In the genomic region with DNA sequence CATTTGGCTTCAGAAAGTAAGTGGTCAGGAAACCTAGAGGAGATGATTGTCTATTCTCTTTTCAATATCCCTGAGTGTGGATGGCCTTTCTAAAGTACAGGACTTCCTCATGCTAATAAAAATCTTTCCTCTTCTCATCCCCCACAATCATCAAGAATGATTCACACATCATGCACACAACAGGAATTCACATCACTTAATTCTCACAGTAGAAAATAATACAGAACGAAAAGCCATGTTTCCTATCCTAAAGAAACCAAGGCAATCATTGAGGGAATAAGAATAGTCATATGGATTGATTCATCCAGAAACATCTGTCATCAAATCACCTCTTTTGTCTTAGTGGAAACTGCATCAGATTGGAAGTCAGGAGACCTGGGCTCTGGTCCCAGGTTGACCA, we compare ENCODE assay signal across 18 cellular contexts.
DNase-seq lines count a peak whose midpoint lies in the region; ATAC-seq, FAIRE-seq and TF ChIP-seq lines count a peak whose summit lies in the region.
"Had no signal": no experiment of that assay in that cellular context is flagged by ENCODE, and none has a peak within 500 bp of the region (broad histone marks: within the 10 kb centered on the region; RNA-seq: fewer than 3 reads in every experiment).

No MANE protein-coding gene starts in this region.

- FAIRE-seq in endothelial cell of umbilical vein (lab: Jason Lieb, UNC) = no peak
- FAIRE-seq: GM18507 had no signal

- H3K36me3 ChIP-seq in Loucy (ENCODE audit: insufficient read depth, low read length) = no peaks in the 10 kb centered on the region
- no peaks in the 10 kb centered on the region for H3K36me3 ChIP-seq in endothelial cell of umbilical vein (ENCODE audit: control insufficient read depth in 2 of 2, extremely low read depth in 1 of 2, insufficient read depth in 2 of 2, low read length in 2 of 2)
- H3K36me3 ChIP-seq: BLaER1 had no signal

- no peak for TF ChIP-seq POLR2A in endothelial cell of umbilical vein (IDR thresholded peaks at IDR 0.05; ENCODE audit: low read depth, low read length)

- CTCF ChIA-PET in endothelial cell of umbilical vein (lab: Charles Lee) = no interaction called here

- no peak overlapping the region for H3K4me2 ChIP-seq in Loucy (ENCODE audit: low read depth, low read length, poor library complexity, severe bottlenecking)
- H3K4me2 ChIP-seq in endothelial cell of umbilical vein (ENCODE audit: insufficient read depth, low read length) = no peak overlapping the region
- H3K4me2 ChIP-seq: BLaER1, KMS-11 had no signal

- H3K79me2 ChIP-seq in Loucy (ENCODE audit: insufficient read depth, low read length) (no peaks in the 10 kb centered on the region), endothelial cell of umbilical vein (ENCODE audit: control insufficient read depth, insufficient read depth, low read length) (no peaks in the 10 kb centered on the region)

- H3K9ac ChIP-seq in Loucy (ENCODE audit: low read depth, low read length, poor library complexity, severe bottlenecking) (no peak overlapping the region), endothelial cell of umbilical vein (replicated peaks; ENCODE audit: extremely low read depth, insufficient read depth, low read length) (no peak overlapping the region)
- H3K9ac ChIP-seq: BLaER1, KMS-11 had no signal

- H3F3A ChIP-seq in Loucy (ENCODE audit: low read depth) = no peaks in the 10 kb centered on the region

- H3K4me1 ChIP-seq in Loucy (ENCODE audit: insufficient read depth, low read length, poor library complexity, severe bottlenecking) (no peaks in the 10 kb centered on the region), endothelial cell of umbilical vein (ENCODE audit: control insufficient read depth, extremely low read depth, insufficient read depth, low read length) (peaks cover 3% of the 10 kb centered on the region)

- DNase-seq in EH (ENCODE audit: low read depth) (peak; percentile 77), endothelial cell of umbilical vein (ENCODE audit: low read depth, low spot score) (peak; percentile 21), lung microvascular endothelial cell (ENCODE audit: low read depth in 2 of 2) (peak; percentile 16 to 18), NCI-H2196 treated with DMSO at 0.1 percent for 48 hours (lab: John Stamatoyannopoulos, UW; ENCODE audit: unreplicated experiment) (no peak), hepatic stellate cell (ENCODE audit: low spot score) (no peak)
- DNase-seq: CD8-positive, alpha-beta memory T cell; MM.1S; NCI-H1105; NCI-H1694 treated with DMSO at 0.1 percent for 48 hours; NCI-H446 treated with DMSO at 0.1 percent for 48 hours; NCI-H748 treated with DMSO at 0.1 percent for 48 hours; PC-3 had no signal

- no peaks in the 10 kb centered on the region for H3K27me3 ChIP-seq in Loucy (ENCODE audit: insufficient read depth, low read length, poor library complexity, severe bottlenecking)
- H3K27me3 ChIP-seq in endothelial cell of umbilical vein (ENCODE audit: control insufficient read depth in 2 of 2, insufficient read depth in 2 of 2, low read length in 2 of 2) = no peaks in the 10 kb centered on the region
- H3K27me3 ChIP-seq: BLaER1 had no signal

- no peaks in the 10 kb centered on the region for H3K9me2 ChIP-seq in Loucy (replicated peaks; ENCODE audit: low read depth, low read length)

- POLR2A ChIA-PET in endothelial cell of umbilical vein (lab: Charles Lee) = no interaction called here

- no peaks in the 10 kb centered on the region for H3K9me3 ChIP-seq in Loucy (ENCODE audit: insufficient read depth, low read depth, low read length)
- no peaks in the 10 kb centered on the region for H3K9me3 ChIP-seq in endothelial cell of umbilical vein (replicated peaks; ENCODE audit: control insufficient read depth, insufficient read depth, low read length)
- H3K9me3 ChIP-seq: BLaER1 had no signal

- dilution Hi-C loops in endothelial cell of umbilical vein (cut with MboI; ENCODE audit: extremely low pct_ligation_motif_present, low sequenced_read_pairs) = no loop called here

- no peak overlapping the region for H3K4me3 ChIP-seq in Loucy (ENCODE audit: low read length, poor library complexity, severe bottlenecking)
- no peak overlapping the region for H3K4me3 ChIP-seq in endothelial cell of umbilical vein (replicated peaks in 1 of 3; ENCODE audit: insufficient read depth in 1 of 3, low read depth in 1 of 3, low read length in 3 of 3)
- H3K4me3 ChIP-seq: BLaER1 had no signal

- H2AFZ ChIP-seq in Loucy (ENCODE audit: low read length) (0 out of 2 replicates have a peak overlapping the region, but pooled peaks have one; percentile 19), endothelial cell of umbilical vein (ENCODE audit: low read depth, low read length) (no peak overlapping the region)

- H4K20me1 ChIP-seq in Loucy (ENCODE audit: insufficient read depth, low read length, poor library complexity, severe bottlenecking) (no peaks in the 10 kb centered on the region), endothelial cell of umbilical vein (replicated peaks; ENCODE audit: control insufficient read depth, extremely low read depth, insufficient read depth, low read length) (no peaks in the 10 kb centered on the region)
- H4K20me1 ChIP-seq: BLaER1 had no signal

- H3K9me1 ChIP-seq in endothelial cell of umbilical vein (replicated peaks; ENCODE audit: control insufficient read depth, extremely low read depth, insufficient read depth, low read length) = no peaks in the 10 kb centered on the region

- intact Hi-C loops in endothelial cell of umbilical vein (cut with micrococcal nuclease) = no loop called here

- no peak for ATAC-seq in GM19328 (IDR thresholded peaks at IDR 0.05; ENCODE audit: unreplicated experiment)
- ATAC-seq in HG03045 (IDR thresholded peaks at IDR 0.05; ENCODE audit: unreplicated experiment) = no peak
- ATAC-seq: PC-3 had no signal

- no peak for TF ChIP-seq CTCF in Loucy (conservative IDR thresholded peaks at IDR 0.05; ENCODE audit: low read length)
- TF ChIP-seq CTCF in endothelial cell of umbilical vein (IDR thresholded peaks at IDR 0.05; ENCODE audit: extremely low read depth in 1 of 2, insufficient read depth in 1 of 2, low read depth in 1 of 2, low read length in 2 of 2) = no peak

- no TSS peak for BruUV-seq in endothelial cell of umbilical vein (replicated peaks; lab: Mats Ljungman, UMichigan)

- H3K27ac ChIP-seq in endothelial cell of umbilical vein (ENCODE audit: insufficient read depth, low read depth, low read length) = no peak overlapping the region
- H3K27ac ChIP-seq: BLaER1, KMS-11 had no signal

TF ChIP-seq in endothelial cell of umbilical vein, 7 proteins besides CTCF, POLR2A, EP300 and RAD21:
- TF ChIP-seq GATA2 (IDR thresholded peaks at IDR 0.05; ENCODE audit: insufficient read depth, insufficient read length, low read depth, low read length) (no peak), MYC (IDR thresholded peaks at IDR 0.05; ENCODE audit: low read depth, low read length) (no peak), FOS (IDR thresholded peaks at IDR 0.05; ENCODE audit: borderline replicate concordance, insufficient read depth, low read length) (peak; percentile 25), JUN (IDR thresholded peaks at IDR 0.05; ENCODE audit: borderline replicate concordance, insufficient read depth, insufficient read length, low read depth) (no peak), POLR2AphosphoS5 (IDR thresholded peaks at IDR 0.05; ENCODE audit: insufficient read depth, low read depth, low read length) (no peak), EZH2 (IDR thresholded peaks at IDR 0.05; ENCODE audit: borderline replicate concordance, low read depth, low read length, severe bottlenecking) (no peak)
- TF ChIP-seq, protein P1, sequence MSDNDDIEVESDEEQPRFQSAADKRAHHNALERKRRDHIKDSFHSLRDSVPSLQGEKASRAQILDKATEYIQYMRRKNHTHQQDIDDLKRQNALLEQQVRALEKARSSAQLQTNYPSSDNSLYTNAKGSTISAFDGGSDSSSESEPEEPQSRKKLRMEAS (IDR thresholded peaks at IDR 0.05; ENCODE audit: insufficient read depth, insufficient read length) = no peak

Comparison
In these comparisons a context has a peak if more than half of its experiments do, and no peak if none do; other contexts are left out.
1. DNase-seq: peak in EH (single experiment), endothelial cell of umbilical vein (single experiment) and lung microvascular endothelial cell (2 of 2); none in NCI-H2196 treated with DMSO at 0.1 percent for 48 hours (single experiment) and hepatic stellate cell (single experiment).